In genomic region chr19:48630289-48631036, GRCh38 we compare ENCODE assay signal across 9 cellular contexts. TPM values are rescaled to one million over a fixed set of nuclear protein-coding genes. Genes with fewer than 3 reads are reported as not detected.
A peak's percentile ranks its signal among the peaks of the same experiment; 100 is the strongest.
DNase-seq lines count a peak whose midpoint lies in the region; ATAC-seq and TF ChIP-seq lines count a peak whose summit lies in the region.
"Had no signal": no experiment of that assay in that cellular context is flagged by ENCODE, and none has a peak within 500 bp of the region (broad histone marks: within the 10 kb centered on the region; RNA-seq: fewer than 3 reads in every experiment).

No MANE protein-coding gene starts in this region.

- H3K4me1 ChIP-seq in HUES6 (ENCODE audit: control insufficient read depth, insufficient read depth, low read length): peaks cover 36% of the 10 kb centered on the region
- peaks cover 26 to 58% of the 10 kb centered on the region in 2 donors for H3K4me1 ChIP-seq in left lung
- H3K4me1 ChIP-seq in breast epithelium: peaks cover 0 to 7% of the 10 kb centered on the region in 2 donors
- H3K4me1 ChIP-seq in effector memory CD4-positive, alpha-beta T cell (ENCODE audit: control insufficient read depth, insufficient read depth, low read length, poor library complexity, severe bottlenecking): peaks cover 32% of the 10 kb centered on the region

- no peak overlapping the region for H3K4me3 Mint-ChIP-seq in stimulated activated naive B cell treated with anti-CD40 and anti-IgM and Interleukin-4, amounts not matched to agents 10 μg/mL and 1 μg/mL and 100 μg/mL, for 72 hours

- H3K9ac ChIP-seq in HUES6 (ENCODE audit: low read length): peak overlapping the region; percentile 54

- H3K36me3 ChIP-seq in HUES6 (ENCODE audit: control insufficient read depth, insufficient read depth, low read length): no peaks in the 10 kb centered on the region
- H3K36me3 ChIP-seq in left lung: peaks cover 0 to 42% of the 10 kb centered on the region in 2 donors
- no peaks in the 10 kb centered on the region for H3K36me3 ChIP-seq in breast epithelium
- H3K36me3 ChIP-seq in effector memory CD4-positive, alpha-beta T cell (ENCODE audit: control insufficient read depth, insufficient read depth, low read length): peaks cover 38% of the 10 kb centered on the region

- H3K4me3 ChIP-seq in HUES6 (ENCODE audit: low read depth, low read length): peak overlapping the region; percentile 62
- H3K4me3 ChIP-seq in cardiac fibroblast (replicated peaks in 1 of 2; ENCODE audit: low read depth in 2 of 2, low read length in 2 of 2): peak overlapping the region in 1 of 2 donors; percentile 10
- H3K4me3 ChIP-seq in left lung: no peak overlapping the region
- no peak overlapping the region for H3K4me3 ChIP-seq in breast epithelium
- no peak overlapping the region for H3K4me3 ChIP-seq in effector memory CD4-positive, alpha-beta T cell (ENCODE audit: insufficient read depth, low read depth, low read length, poor library complexity, severe bottlenecking)

- no peak for ATAC-seq in left lung
- ATAC-seq in stimulated activated naive B cell treated with anti-CD40 and anti-IgM and Interleukin-4, amounts not matched to agents 10 μg/mL and 1 μg/mL and 100 μg/mL, for 72 hours (replicated peaks): no peak
- no peak for ATAC-seq in GM21367 (IDR thresholded peaks at IDR 0.05; ENCODE audit: unreplicated experiment)

- no peak for TF ChIP-seq POLR2A in breast epithelium (IDR thresholded peaks at IDR 0.05)

- peak overlapping the region; percentile 49 for H3K27ac ChIP-seq in HUES6 (ENCODE audit: low read depth, low read length)
- peak overlapping the region; percentile 62 to 94 for H3K27ac ChIP-seq in left lung
- H3K27ac ChIP-seq in breast epithelium: peak overlapping the region in 1 of 2 donors; percentile 69
- no peak overlapping the region for H3K27ac ChIP-seq in effector memory CD4-positive, alpha-beta T cell (ENCODE audit: insufficient read depth, low read length, poor library complexity, severe bottlenecking)

- no peaks in the 10 kb centered on the region for H3K9me3 Mint-ChIP-seq in stimulated activated naive B cell treated with anti-CD40 and anti-IgM and Interleukin-4, amounts not matched to agents 10 μg/mL and 1 μg/mL and 100 μg/mL, for 72 hours

- no peaks in the 10 kb centered on the region for H3K27me3 Mint-ChIP-seq in stimulated activated naive B cell treated with anti-CD40 and anti-IgM and Interleukin-4, amounts not matched to agents 10 μg/mL and 1 μg/mL and 100 μg/mL, for 72 hours

- intact Hi-C loops in left lung (cut with DNase I): no loop called here
- intact Hi-C loops in breast epithelium (cut with DNase I; ENCODE audit: low total_unique reads): no loop called here

- H3K27me3 ChIP-seq in HUES6 (ENCODE audit: control insufficient read depth, insufficient read depth, low read length) (no peaks in the 10 kb centered on the region; the same call in 1 of the 2 replicates), left lung (no peaks in the 10 kb centered on the region), breast epithelium (no peaks in the 10 kb centered on the region)
- no peaks in the 10 kb centered on the region for H3K27me3 ChIP-seq in effector memory CD4-positive, alpha-beta T cell (replicated peaks; ENCODE audit: control insufficient read depth, insufficient read depth, low read length, poor library complexity, severe bottlenecking)

- peak overlapping the region; percentile 79 for H3K27ac Mint-ChIP-seq in stimulated activated naive B cell treated with anti-CD40 and anti-IgM and Interleukin-4, amounts not matched to agents 10 μg/mL and 1 μg/mL and 100 μg/mL, for 72 hours

- TF ChIP-seq CTCF in cardiac fibroblast (IDR thresholded peaks at IDR 0.05; ENCODE audit: low read depth, low read length) (peak; percentile 10), left lung (IDR thresholded peaks at IDR 0.05) (no peak), breast epithelium (IDR thresholded peaks at IDR 0.05) (no peak)

- no peaks in the 10 kb centered on the region for H3K9me3 ChIP-seq in HUES6 (ENCODE audit: control insufficient read depth, insufficient read depth, low read depth, low read length)
- H3K9me3 ChIP-seq in left lung: no peaks in the 10 kb centered on the region
- no peaks in the 10 kb centered on the region for H3K9me3 ChIP-seq in breast epithelium
- H3K9me3 ChIP-seq in effector memory CD4-positive, alpha-beta T cell (ENCODE audit: control insufficient read depth, low read length): no peaks in the 10 kb centered on the region

- peaks cover 9 to 20% of the 10 kb centered on the region in 2 donors for H3K36me3 Mint-ChIP-seq in stimulated activated naive B cell treated with anti-CD40 and anti-IgM and Interleukin-4, amounts not matched to agents 10 μg/mL and 1 μg/mL and 100 μg/mL, for 72 hours

- DNase-seq in cardiac fibroblast (ENCODE audit: low read depth in 2 of 2): peak; percentile 58 to 87
- peak; percentile 71 to 87 for DNase-seq in left lung
- DNase-seq in stimulated activated naive B cell treated with anti-CD40 and anti-IgM and Interleukin-4, amounts not matched to agents 10 μg/mL and 1 μg/mL and 100 μg/mL, for 72 hours: no peak
- DNase-seq in breast epithelium (ENCODE audit: low spot score in 2 of 2): no peak
- DNase-seq in effector memory CD4-positive, alpha-beta T cell: no peak
- no peak for DNase-seq in activated T-cell treated with anti-CD3 and anti-CD28 coated beads, Interleukin-2, amount 50 U/mL, for 48 hours
- DNase-seq: NCI-H1694 had no signal

- peaks cover 34 to 64% of the 10 kb centered on the region in 2 donors for H3K4me1 Mint-ChIP-seq in stimulated activated naive B cell treated with anti-CD40 and anti-IgM and Interleukin-4, amounts not matched to agents 10 μg/mL and 1 μg/mL and 100 μg/mL, for 72 hours

RNA-seq across cellular contexts. Expression of gene DBP, which starts 6.7 kb away (rescaled TPM):
- total RNA-seq in left lung (10 to 100 TPM in 1 of 2 donors, 1 to 10 TPM in 1; 8.9 to 10.5 TPM), breast epithelium (10 to 100 TPM in 1 of 3 donors, 1 to 10 TPM in 2; 3.9 to 10.8 (median 5.0) TPM)

RNA-seq across cellular contexts. Expression of gene SPHK2, which starts 11.2 kb away (rescaled TPM):
- 10 to 100 TPM; 21.3 to 27.5 TPM for total RNA-seq in left lung
- total RNA-seq in breast epithelium: 10 to 100 TPM in 2 of 3 donors, 1 to 10 TPM in 1; 7.4 to 10.8 (median 10.5) TPM

RNA-seq across cellular contexts. Expression of gene RPL18, which starts 11.5 kb away (rescaled TPM):
- 1,000 to 10,000 TPM; 1,028 to 1,088 TPM for total RNA-seq in left lung
- total RNA-seq in breast epithelium: 1,000 to 10,000 TPM; 1,880 to 2,937 (median 2,507) TPM

RNA-seq across cellular contexts. Expression of gene CA11, which starts 15.5 kb away (rescaled TPM):
- total RNA-seq in left lung (1 to 10 TPM; 3.6 to 3.9 TPM), breast epithelium (10 to 100 TPM in 1 of 3 donors, 1 to 10 TPM in 2; 2.2 to 14.2 (median 9.8) TPM)

RNA-seq across cellular contexts. Expression of gene FAM83E, which starts 15.6 kb away (rescaled TPM):
- total RNA-seq in left lung (10 to 100 TPM; 15.5 to 50.0 TPM), breast epithelium (1 to 10 TPM in 2 of 3 donors, not detected in 1; 3.3 to 5.6 TPM)

Comparison
In these comparisons a context has a peak if more than half of its experiments do, and no peak if none do; other contexts are left out.
1. DNase-seq: peak in cardiac fibroblast (2 of 2) and left lung (2 of 2); none in stimulated activated naive B cell treated with anti-CD40 and anti-IgM and Interleukin-4, amounts not matched to agents 10 μg/mL and 1 μg/mL and 100 μg/mL, for 72 hours (single experiment), breast epithelium (0 of 2), effector memory CD4-positive, alpha-beta T cell (0 of 3) and activated T-cell treated with anti-CD3 and anti-CD28 coated beads, Interleukin-2, amount 50 U/mL, for 48 hours (0 of 2).